1 cellular context compared by ENCODE assay signal in the genomic region with DNA sequence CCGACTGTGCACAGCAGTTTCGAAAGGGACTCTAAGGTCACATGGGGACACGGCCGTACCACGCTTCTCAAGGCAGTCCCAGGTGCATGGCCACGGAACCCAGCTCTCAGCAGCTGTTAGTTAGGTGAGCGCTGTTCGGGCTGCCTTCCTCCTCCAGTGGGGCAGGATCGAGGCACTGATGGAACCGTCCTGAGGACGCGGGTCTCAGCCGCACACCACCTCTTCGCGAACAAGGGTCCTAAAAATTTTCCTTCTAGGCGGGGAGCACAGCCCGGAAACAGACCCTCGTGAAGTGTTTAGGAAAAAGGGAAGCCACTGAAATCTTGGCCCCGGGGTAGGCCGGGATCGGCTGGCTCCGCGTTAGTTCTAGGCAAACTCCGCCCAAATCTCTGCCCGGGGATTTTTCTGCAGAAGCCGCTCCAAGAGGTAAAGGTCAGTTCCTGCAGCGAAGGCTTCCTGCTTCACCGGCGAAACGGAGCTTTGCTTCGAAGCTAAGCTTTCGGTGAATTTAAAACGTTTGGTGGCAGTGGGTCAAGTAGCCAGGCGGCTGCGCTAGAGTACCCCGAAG.
TF ChIP-seq lines count a peak whose summit lies in the region.

No MANE protein-coding gene starts in this region.

TF ChIP-seq in HepG2, 621 proteins besides CTCF, POLR2A, EP300 and RAD21 (continues in another document):
- TF ChIP-seq, protein P1, sequence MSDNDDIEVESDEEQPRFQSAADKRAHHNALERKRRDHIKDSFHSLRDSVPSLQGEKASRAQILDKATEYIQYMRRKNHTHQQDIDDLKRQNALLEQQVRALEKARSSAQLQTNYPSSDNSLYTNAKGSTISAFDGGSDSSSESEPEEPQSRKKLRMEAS (IDR thresholded peaks at IDR 0.05) = peak; percentile 8; the same call in 1 of the 2 replicates
- TF ChIP-seq SOX6 (IDR thresholded peaks at IDR 0.05) (no peak), SOX6 (CRISPR knock-in tag; IDR thresholded peaks at IDR 0.05) (no peak), NR2C2 (CRISPR knock-in tag; IDR thresholded peaks at IDR 0.05; ENCODE audit: borderline replicate concordance) (no peak), ZMYM4 (CRISPR knock-in tag; IDR thresholded peaks at IDR 0.05) (no peak), KAT7 (CRISPR knock-in tag; IDR thresholded peaks at IDR 0.05; ENCODE audit: borderline replicate concordance) (no peak), ZNF253 (CRISPR knock-in tag; IDR thresholded peaks at IDR 0.05; ENCODE audit: borderline replicate concordance) (no peak), SMAD1 (CRISPR knock-in tag; IDR thresholded peaks at IDR 0.05; ENCODE audit: borderline replicate concordance, low read depth) (no peak), ATM (IDR thresholded peaks at IDR 0.05; ENCODE audit: borderline replicate concordance) (no peak), ZSCAN12 (CRISPR knock-in tag; IDR thresholded peaks at IDR 0.05) (0 out of 2 replicates have a peak, but pooled peaks have one; percentile 18), PHF8 (CRISPR knock-in tag; IDR thresholded peaks at IDR 0.05) (0 out of 2 replicates have a peak, but pooled peaks have one; percentile 11), ERF (CRISPR knock-in tag; IDR thresholded peaks at IDR 0.05) (no peak), ZNF678 (CRISPR knock-in tag; IDR thresholded peaks at IDR 0.05) (no peak), JUND (CRISPR knock-in tag; IDR thresholded peaks at IDR 0.05) (no peak), GATA4 (IDR thresholded peaks at IDR 0.05; ENCODE audit: borderline replicate concordance, low read depth) (no peak), ZNF232 (CRISPR knock-in tag; IDR thresholded peaks at IDR 0.05; ENCODE audit: borderline replicate concordance) (no peak), ZNF225 (CRISPR knock-in tag; IDR thresholded peaks at IDR 0.05) (no peak), ZKSCAN1 (IDR thresholded peaks at IDR 0.05; ENCODE audit: low read length) (no peak), MEIS2 (CRISPR knock-in tag; IDR thresholded peaks at IDR 0.05) (no peak), ZNF160 (CRISPR knock-in tag; IDR thresholded peaks at IDR 0.05) (no peak), ZNF138 (CRISPR knock-in tag; IDR thresholded peaks at IDR 0.05; ENCODE audit: low read depth) (no peak), ZFYVE20 (CRISPR knock-in tag; IDR thresholded peaks at IDR 0.05; ENCODE audit: borderline replicate concordance, low read depth) (no peak), ISL2 (CRISPR knock-in tag; IDR thresholded peaks at IDR 0.05) (0 out of 2 replicates have a peak, but pooled peaks have one; percentile 23), EZH2 (conservative IDR thresholded peaks at IDR 0.05; ENCODE audit: low read depth, low read length) (peak; percentile 84; the same call in 1 of the 2 replicates), ZNF430 (CRISPR knock-in tag; IDR thresholded peaks at IDR 0.05) (0 out of 2 replicates have a peak, but pooled peaks have one; percentile 29), ZNF670 (CRISPR knock-in tag; IDR thresholded peaks at IDR 0.05; ENCODE audit: borderline replicate concordance) (0 out of 2 replicates have a peak, but pooled peaks have one; percentile 52), ZNF557 (CRISPR knock-in tag; IDR thresholded peaks at IDR 0.05) (no peak), MAF1 (CRISPR knock-in tag; IDR thresholded peaks at IDR 0.05; ENCODE audit: borderline replicate concordance) (no peak), NRL (CRISPR knock-in tag; IDR thresholded peaks at IDR 0.05; ENCODE audit: borderline replicate concordance) (0 out of 2 replicates have a peak, but pooled peaks have one; percentile 64), ZSCAN29 (CRISPR knock-in tag; conservative IDR thresholded peaks at IDR 0.05) (no peak)
- TF ChIP-seq, protein P2, sequence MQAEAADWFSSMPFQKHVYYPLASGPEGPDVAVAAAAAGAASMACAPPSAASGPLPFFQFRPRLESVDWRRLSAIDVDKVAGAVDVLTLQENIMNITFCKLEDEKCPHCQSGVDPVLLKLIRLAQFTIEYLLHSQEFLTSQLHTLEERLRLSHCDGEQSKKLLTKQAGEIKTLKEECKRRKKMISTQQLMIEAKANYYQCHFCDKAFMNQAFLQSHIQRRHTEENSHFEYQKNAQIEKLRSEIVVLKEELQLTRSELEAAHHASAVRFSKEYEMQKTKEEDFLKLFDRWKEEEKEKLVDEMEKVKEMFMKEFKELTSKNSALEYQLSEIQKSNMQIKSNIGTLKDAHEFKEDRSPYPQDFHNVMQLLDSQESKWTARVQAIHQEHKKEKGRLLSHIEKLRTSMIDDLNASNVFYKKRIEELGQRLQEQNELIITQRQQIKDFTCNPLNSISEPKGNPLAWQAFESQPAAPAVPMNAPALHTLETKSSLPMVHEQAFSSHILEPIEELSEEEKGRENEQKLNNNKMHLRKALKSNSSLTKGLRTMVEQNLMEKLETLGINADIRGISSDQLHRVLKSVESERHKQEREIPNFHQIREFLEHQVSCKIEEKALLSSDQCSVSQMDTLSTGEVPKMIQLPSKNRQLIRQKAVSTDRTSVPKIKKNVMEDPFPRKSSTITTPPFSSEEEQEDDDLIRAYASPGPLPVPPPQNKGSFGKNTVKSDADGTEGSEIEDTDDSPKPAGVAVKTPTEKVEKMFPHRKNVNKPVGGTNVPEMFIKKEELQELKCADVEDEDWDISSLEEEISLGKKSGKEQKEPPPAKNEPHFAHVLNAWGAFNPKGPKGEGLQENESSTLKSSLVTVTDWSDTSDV (CRISPR knock-in tag; IDR thresholded peaks at IDR 0.05) = no peak
- TF ChIP-seq, protein P3, sequence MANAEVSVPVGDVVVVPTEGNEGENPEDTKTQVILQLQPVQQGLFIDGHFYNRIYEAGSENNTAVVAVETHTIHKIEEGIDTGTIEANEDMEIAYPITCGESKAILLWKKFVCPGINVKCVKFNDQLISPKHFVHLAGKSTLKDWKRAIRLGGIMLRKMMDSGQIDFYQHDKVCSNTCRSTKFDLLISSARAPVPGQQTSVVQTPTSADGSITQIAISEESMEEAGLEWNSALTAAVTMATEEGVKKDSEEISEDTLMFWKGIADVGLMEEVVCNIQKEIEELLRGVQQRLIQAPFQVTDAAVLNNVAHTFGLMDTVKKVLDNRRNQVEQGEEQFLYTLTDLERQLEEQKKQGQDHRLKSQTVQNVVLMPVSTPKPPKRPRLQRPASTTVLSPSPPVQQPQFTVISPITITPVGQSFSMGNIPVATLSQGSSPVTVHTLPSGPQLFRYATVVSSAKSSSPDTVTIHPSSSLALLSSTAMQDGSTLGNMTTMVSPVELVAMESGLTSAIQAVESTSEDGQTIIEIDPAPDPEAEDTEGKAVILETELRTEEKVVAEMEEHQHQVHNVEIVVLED (CRISPR knock-in tag; IDR thresholded peaks at IDR 0.05; ENCODE audit: borderline replicate concordance) = no peak
- TF ChIP-seq, protein P4, sequence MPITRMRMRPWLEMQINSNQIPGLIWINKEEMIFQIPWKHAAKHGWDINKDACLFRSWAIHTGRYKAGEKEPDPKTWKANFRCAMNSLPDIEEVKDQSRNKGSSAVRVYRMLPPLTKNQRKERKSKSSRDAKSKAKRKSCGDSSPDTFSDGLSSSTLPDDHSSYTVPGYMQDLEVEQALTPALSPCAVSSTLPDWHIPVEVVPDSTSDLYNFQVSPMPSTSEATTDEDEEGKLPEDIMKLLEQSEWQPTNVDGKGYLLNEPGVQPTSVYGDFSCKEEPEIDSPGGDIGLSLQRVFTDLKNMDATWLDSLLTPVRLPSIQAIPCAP (CRISPR knock-in tag; IDR thresholded peaks at IDR 0.05; ENCODE audit: low read depth) = peak; percentile 67; the same call in 1 of the 2 replicates
- TF ChIP-seq, protein P5, sequence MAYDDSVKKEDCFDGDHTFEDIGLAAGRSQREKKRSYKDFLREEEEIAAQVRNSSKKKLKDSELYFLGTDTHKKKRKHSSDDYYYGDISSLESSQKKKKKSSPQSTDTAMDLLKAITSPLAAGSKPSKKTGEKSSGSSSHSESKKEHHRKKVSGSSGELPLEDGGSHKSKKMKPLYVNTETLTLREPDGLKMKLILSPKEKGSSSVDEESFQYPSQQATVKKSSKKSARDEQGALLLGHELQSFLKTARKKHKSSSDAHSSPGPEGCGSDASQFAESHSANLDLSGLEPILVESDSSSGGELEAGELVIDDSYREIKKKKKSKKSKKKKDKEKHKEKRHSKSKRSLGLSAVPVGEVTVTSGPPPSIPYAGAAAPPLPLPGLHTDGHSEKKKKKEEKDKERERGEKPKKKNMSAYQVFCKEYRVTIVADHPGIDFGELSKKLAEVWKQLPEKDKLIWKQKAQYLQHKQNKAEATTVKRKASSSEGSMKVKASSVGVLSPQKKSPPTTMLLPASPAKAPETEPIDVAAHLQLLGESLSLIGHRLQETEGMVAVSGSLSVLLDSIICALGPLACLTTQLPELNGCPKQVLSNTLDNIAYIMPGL (CRISPR knock-in tag; IDR thresholded peaks at IDR 0.05; ENCODE audit: borderline replicate concordance in 1 of 2, low read depth in 1 of 2) = 0 out of 4 replicates have a peak, but pooled peaks of 1 of the 2 experiments have one; percentile 17
- TF ChIP-seq, protein P6, sequence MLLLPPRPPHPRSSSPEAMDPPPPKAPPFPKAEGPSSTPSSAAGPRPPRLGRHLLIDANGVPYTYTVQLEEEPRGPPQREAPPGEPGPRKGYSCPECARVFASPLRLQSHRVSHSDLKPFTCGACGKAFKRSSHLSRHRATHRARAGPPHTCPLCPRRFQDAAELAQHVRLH (CRISPR knock-in tag; IDR thresholded peaks at IDR 0.05; ENCODE audit: borderline replicate concordance, low read depth) = no peak
- TF ChIP-seq, protein P7, sequence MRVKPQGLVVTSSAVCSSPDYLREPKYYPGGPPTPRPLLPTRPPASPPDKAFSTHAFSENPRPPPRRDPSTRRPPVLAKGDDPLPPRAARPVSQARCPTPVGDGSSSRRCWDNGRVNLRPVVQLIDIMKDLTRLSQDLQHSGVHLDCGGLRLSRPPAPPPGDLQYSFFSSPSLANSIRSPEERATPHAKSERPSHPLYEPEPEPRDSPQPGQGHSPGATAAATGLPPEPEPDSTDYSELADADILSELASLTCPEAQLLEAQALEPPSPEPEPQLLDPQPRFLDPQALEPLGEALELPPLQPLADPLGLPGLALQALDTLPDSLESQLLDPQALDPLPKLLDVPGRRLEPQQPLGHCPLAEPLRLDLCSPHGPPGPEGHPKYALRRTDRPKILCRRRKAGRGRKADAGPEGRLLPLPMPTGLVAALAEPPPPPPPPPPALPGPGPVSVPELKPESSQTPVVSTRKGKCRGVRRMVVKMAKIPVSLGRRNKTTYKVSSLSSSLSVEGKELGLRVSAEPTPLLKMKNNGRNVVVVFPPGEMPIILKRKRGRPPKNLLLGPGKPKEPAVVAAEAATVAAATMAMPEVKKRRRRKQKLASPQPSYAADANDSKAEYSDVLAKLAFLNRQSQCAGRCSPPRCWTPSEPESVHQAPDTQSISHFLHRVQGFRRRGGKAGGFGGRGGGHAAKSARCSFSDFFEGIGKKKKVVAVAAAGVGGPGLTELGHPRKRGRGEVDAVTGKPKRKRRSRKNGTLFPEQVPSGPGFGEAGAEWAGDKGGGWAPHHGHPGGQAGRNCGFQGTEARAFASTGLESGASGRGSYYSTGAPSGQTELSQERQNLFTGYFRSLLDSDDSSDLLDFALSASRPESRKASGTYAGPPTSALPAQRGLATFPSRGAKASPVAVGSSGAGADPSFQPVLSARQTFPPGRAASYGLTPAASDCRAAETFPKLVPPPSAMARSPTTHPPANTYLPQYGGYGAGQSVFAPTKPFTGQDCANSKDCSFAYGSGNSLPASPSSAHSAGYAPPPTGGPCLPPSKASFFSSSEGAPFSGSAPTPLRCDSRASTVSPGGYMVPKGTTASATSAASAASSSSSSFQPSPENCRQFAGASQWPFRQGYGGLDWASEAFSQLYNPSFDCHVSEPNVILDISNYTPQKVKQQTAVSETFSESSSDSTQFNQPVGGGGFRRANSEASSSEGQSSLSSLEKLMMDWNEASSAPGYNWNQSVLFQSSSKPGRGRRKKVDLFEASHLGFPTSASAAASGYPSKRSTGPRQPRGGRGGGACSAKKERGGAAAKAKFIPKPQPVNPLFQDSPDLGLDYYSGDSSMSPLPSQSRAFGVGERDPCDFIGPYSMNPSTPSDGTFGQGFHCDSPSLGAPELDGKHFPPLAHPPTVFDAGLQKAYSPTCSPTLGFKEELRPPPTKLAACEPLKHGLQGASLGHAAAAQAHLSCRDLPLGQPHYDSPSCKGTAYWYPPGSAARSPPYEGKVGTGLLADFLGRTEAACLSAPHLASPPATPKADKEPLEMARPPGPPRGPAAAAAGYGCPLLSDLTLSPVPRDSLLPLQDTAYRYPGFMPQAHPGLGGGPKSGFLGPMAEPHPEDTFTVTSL (CRISPR knock-in tag; IDR thresholded peaks at IDR 0.05; ENCODE audit: borderline replicate concordance) = 0 out of 2 replicates have a peak, but pooled peaks have one; percentile 19
- TF ChIP-seq, protein P8, sequence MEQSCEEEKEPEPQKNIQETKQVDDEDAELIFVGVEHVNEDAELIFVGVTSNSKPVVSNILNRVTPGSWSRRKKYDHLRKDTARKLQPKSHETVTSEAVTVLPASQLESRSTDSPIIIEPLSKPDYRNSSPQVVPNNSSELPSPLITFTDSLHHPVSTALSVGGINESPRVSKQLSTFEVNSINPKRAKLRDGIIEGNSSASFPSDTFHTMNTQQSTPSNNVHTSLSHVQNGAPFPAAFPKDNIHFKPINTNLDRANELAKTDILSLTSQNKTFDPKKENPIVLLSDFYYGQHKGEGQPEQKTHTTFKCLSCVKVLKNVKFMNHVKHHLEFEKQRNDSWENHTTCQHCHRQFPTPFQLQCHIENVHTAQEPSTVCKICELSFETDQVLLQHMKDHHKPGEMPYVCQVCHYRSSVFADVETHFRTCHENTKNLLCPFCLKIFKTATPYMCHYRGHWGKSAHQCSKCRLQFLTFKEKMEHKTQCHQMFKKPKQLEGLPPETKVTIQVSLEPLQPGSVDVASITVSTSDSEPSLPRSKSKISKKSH (CRISPR knock-in tag; IDR thresholded peaks at IDR 0.05; ENCODE audit: borderline replicate concordance) = 0 out of 2 replicates have a peak, but pooled peaks have one; percentile 20
- TF ChIP-seq, protein P9, sequence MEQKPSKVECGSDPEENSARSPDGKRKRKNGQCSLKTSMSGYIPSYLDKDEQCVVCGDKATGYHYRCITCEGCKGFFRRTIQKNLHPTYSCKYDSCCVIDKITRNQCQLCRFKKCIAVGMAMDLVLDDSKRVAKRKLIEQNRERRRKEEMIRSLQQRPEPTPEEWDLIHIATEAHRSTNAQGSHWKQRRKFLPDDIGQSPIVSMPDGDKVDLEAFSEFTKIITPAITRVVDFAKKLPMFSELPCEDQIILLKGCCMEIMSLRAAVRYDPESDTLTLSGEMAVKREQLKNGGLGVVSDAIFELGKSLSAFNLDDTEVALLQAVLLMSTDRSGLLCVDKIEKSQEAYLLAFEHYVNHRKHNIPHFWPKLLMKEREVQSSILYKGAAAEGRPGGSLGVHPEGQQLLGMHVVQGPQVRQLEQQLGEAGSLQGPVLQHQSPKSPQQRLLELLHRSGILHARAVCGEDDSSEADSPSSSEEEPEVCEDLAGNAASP (CRISPR knock-in tag; IDR thresholded peaks at IDR 0.05; ENCODE audit: borderline replicate concordance) = peak; percentile 91; the same call in 1 of the 2 replicates
- TF ChIP-seq, protein P10, sequence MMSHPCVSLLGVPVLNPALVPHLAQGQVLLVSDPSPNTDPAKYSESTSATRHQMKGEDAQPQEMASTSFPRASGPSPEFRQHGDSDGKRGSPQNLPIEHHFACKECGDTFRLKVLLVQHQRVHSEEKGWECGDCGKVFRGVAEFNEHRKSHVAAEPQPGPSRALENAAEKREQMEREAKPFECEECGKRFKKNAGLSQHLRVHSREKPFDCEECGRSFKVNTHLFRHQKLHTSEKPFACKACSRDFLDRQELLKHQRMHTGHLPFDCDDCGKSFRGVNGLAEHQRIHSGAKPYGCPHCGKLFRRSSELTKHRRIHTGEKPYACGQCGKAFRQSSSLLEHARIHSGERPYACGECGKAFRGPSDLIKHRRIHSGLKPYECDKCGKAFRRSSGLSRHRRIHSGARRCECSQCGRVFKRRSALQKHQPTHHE (CRISPR knock-in tag; IDR thresholded peaks at IDR 0.05; ENCODE audit: borderline replicate concordance) = no peak
